Comparison of ENCODE assay signal across 8 cellular contexts in genomic region chr9:93092171-93092991, GRCh38. TPM values are rescaled to one million over a fixed set of nuclear protein-coding genes. Genes with fewer than 3 reads are reported as not detected.
A peak's percentile ranks its signal among the peaks of the same experiment; 100 is the strongest.
DNase-seq lines count a peak whose midpoint lies in the region; ATAC-seq, FAIRE-seq and TF ChIP-seq lines count a peak whose summit lies in the region.
"Had no signal": no experiment of that assay in that cellular context is flagged by ENCODE, and none has a peak within 500 bp of the region (broad histone marks: within the 10 kb centered on the region; RNA-seq: fewer than 3 reads in every experiment).

No MANE protein-coding gene starts in this region.

- ATAC-seq in RWPE2 (ENCODE audit: low read depth) (no peak), gastrocnemius medialis (no peak), esophagus mucosa (no peak), HG03196 (IDR thresholded peaks at IDR 0.05; ENCODE audit: unreplicated experiment) (no peak)

- TF ChIP-seq POLR2A in gastrocnemius medialis (IDR thresholded peaks at IDR 0.05) = no peak

- FAIRE-seq in D721Med (lab: Jason Lieb, UNC) = no peak
- FAIRE-seq: frontal cortex had no signal

- no peak for TF ChIP-seq CTCF in D721Med (IDR thresholded peaks at IDR 0.05; ENCODE audit: insufficient read depth, missing control alignments)
- TF ChIP-seq CTCF in RWPE2 (IDR thresholded peaks at IDR 0.05; ENCODE audit: poor library complexity, severe bottlenecking) = no peak
- no peak for TF ChIP-seq CTCF in dorsolateral prefrontal cortex (IDR thresholded peaks at IDR 0.05 in 54 of 56, conservative IDR thresholded peaks at IDR 0.05 in 2 of 56; ENCODE audit: low read depth in 1 of 56, partially characterized antibody in 56 of 56)
- no peak for TF ChIP-seq CTCF in gastrocnemius medialis (IDR thresholded peaks at IDR 0.05 in 4 of 5, conservative IDR thresholded peaks at IDR 0.05 in 1 of 5)

- peaks cover 2% of the 10 kb centered on the region for H3K4me1 ChIP-seq in RWPE2 (ENCODE audit: insufficient read depth, poor library complexity, severe bottlenecking)
- peaks cover 12 to 17% of the 10 kb centered on the region in 2 donors for H3K4me1 ChIP-seq in gastrocnemius medialis

- no peak overlapping the region for H3K4me3 ChIP-seq in RWPE2 (ENCODE audit: severe bottlenecking)
- H3K4me3 ChIP-seq in dorsolateral prefrontal cortex = no peak overlapping the region
- no peak overlapping the region for H3K4me3 ChIP-seq in gastrocnemius medialis

- DNase-seq in D721Med (ENCODE audit: insufficient read length, low spot score) (peak; percentile 6), RWPE2 (ENCODE audit: low spot score) (peak; percentile 47), dorsolateral prefrontal cortex (peak in 6 of 10 donors; percentile 7 to 31 (median 22)), gastrocnemius medialis (peak in 1 of 2 donors; percentile 14), SIG-M5 (lab: John Stamatoyannopoulos, UW) (no peak)

- intact Hi-C loops in dorsolateral prefrontal cortex (cut with DNase I) (loop anchor here (10.0 kb wide), 3 partner anchors 362 to 472 kb away; partner anchors contain the start of genes FAM120A (in 1 of the 2) and FAM120AOS (in 1 of the 2)), gastrocnemius medialis (cut with DNase I; ENCODE audit: low total_unique reads) (loop anchor here (10.0 kb wide), 2 partner anchors 218 to 1072 kb away; partner anchors contain the start of gene ZNF484)

- H3K27me3 ChIP-seq in RWPE2 (ENCODE audit: insufficient read depth, poor library complexity, severe bottlenecking) = no peaks in the 10 kb centered on the region
- H3K27me3 ChIP-seq in dorsolateral prefrontal cortex = no peaks in the 10 kb centered on the region
- no peaks in the 10 kb centered on the region for H3K27me3 ChIP-seq in gastrocnemius medialis

- H3K27ac ChIP-seq in RWPE2 (ENCODE audit: poor library complexity, severe bottlenecking) = no peak overlapping the region
- H3K27ac ChIP-seq in dorsolateral prefrontal cortex = peak overlapping the region in 26 of 59 donors; percentile 4 to 97 (median 64)
- H3K27ac ChIP-seq in gastrocnemius medialis = peak overlapping the region in 3 of 4 donors; percentile 83 to 100 (median 91)

- no peaks in the 10 kb centered on the region for H3K9me3 ChIP-seq in RWPE2 (ENCODE audit: severe bottlenecking)
- no peaks in the 10 kb centered on the region for H3K9me3 ChIP-seq in gastrocnemius medialis

- H3K36me3 ChIP-seq in RWPE2 (ENCODE audit: low read depth) (no peaks in the 10 kb centered on the region), gastrocnemius medialis (no peaks in the 10 kb centered on the region)

- in situ Hi-C loops in gastrocnemius medialis (cut with MboI; ENCODE audit: low sequenced_read_pairs in 4 of 4) = no loop called here

RNA-seq across cellular contexts. Expression of gene CARD19, which starts 3.6 kb away (rescaled TPM):
- 10 to 100 TPM; 22.5 to 60.7 (median 38.7) TPM for total RNA-seq in dorsolateral prefrontal cortex
- 10 to 100 TPM; 49.6 to 82.4 (median 70.9) TPM for total RNA-seq in gastrocnemius medialis
- 19.9 TPM for total RNA-seq in esophagus mucosa

RNA-seq across cellular contexts. Expression of gene SUSD3, which starts 33.9 kb away (rescaled TPM):
- total RNA-seq in dorsolateral prefrontal cortex (1 to 10 TPM in 108 of 120 experiments, under 1 TPM in 8, not detected in 4; 0.60 to 8.7 (median 2.7) TPM), gastrocnemius medialis (under 1 TPM in 2 of 4 donors, not detected in 2; 0.51 to 0.61 TPM), esophagus mucosa (0.96 TPM)

RNA-seq across cellular contexts. Expression of gene NINJ1, which starts 41.7 kb away (rescaled TPM):
- total RNA-seq in dorsolateral prefrontal cortex (10 to 100 TPM; 22.7 to 61.9 (median 33.5) TPM), gastrocnemius medialis (10 to 100 TPM; 28.5 to 58.5 (median 45.7) TPM), esophagus mucosa (16.9 TPM)
